15 cellular contexts compared by ENCODE assay signal in the genomic region with DNA sequence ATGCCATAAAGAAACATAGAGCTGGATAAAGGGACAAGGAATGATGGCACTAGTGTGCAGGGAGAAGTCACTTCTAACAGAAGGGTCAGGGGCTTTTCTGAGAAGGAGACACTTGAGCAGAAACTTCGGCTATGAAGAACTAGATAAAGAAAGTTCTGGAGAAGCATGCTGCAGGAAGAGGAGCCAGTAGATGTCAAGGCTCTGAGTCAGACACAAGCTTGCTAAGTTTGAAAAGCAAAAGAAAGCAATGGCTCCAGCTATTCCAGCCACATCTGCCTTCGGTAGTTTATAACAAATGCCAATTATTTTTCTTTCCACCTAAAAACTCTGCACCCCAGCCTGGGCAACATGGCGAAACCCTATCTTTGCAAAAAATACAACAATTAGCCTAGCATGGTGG. TPM values are rescaled to one million over a fixed set of nuclear protein-coding genes. Genes with fewer than 3 reads are reported as not detected.
DNase-seq lines count a peak whose midpoint lies in the region; ATAC-seq, FAIRE-seq and TF ChIP-seq lines count a peak whose summit lies in the region.
"Had no signal": no experiment of that assay in that cellular context is flagged by ENCODE, and none has a peak within 500 bp of the region (broad histone marks: within the 10 kb centered on the region; RNA-seq: fewer than 3 reads in every experiment).

No MANE protein-coding gene starts in this region.

- H3K79me2 ChIP-seq in endothelial cell of umbilical vein (ENCODE audit: control insufficient read depth, insufficient read depth, low read length) = no peaks in the 10 kb centered on the region

- H3K9ac ChIP-seq in endothelial cell of umbilical vein (replicated peaks; ENCODE audit: extremely low read depth, insufficient read depth, low read length) = no peak overlapping the region

- H3K9me3 ChIP-seq in SJSA1 (replicated peaks) (no peaks in the 10 kb centered on the region), endothelial cell of umbilical vein (replicated peaks; ENCODE audit: control insufficient read depth, insufficient read depth, low read length) (no peaks in the 10 kb centered on the region)
- H3K9me3 ChIP-seq: left ventricle myocardium inferior, psoas muscle had no signal

- dilution Hi-C loops in endothelial cell of umbilical vein (cut with MboI; ENCODE audit: extremely low pct_ligation_motif_present, low sequenced_read_pairs) = loop anchor here (25.0 kb wide), 1 partner anchor 153 kb away; no protein-coding TSS in a partner anchor

- DNase-seq in EH (ENCODE audit: low read depth) (peak; percentile 80), SJSA1 (ENCODE audit: low read depth in 1 of 2, low spot score in 2 of 2) (peak in 1 of 2 experiments; percentile 40), endothelial cell of umbilical vein (ENCODE audit: low read depth, low spot score) (no peak), kidney tubule cell (ENCODE audit: low spot score) (peak; percentile 37), GM19239 (ENCODE audit: insufficient read length, low spot score) (no peak), SIG-M5 treated with dmso at 0.1 percent for 504 hours (lab: John Stamatoyannopoulos, UW; ENCODE audit: unreplicated experiment) (no peak)
- no peak for DNase-seq in activated CD4-positive, alpha-beta T cell treated with anti-CD3 and anti-CD28 coated beads, Interleukin-2, amount 50 U/mL, for 4 hours
- DNase-seq: activated CD4-positive, alpha-beta T cell treated with anti-CD3 and anti-CD28 coated beads, Interleukin-2, amount 50 U/mL, for 1 hour; left ventricle myocardium inferior; NCI-H2029 treated with DMSO at 0.1 percent for 48 hours; psoas muscle; Right ventricle myocardium superior had no signal

- no peaks in the 10 kb centered on the region for H3K9me3 Mint-ChIP-seq in stimulated activated memory B cell treated with anti-CD40 and anti-IgM and Interleukin-4, amounts not matched to agents 10 μg/mL and 1 μg/mL and 100 μg/mL, for 72 hours

- ATAC-seq in stimulated activated memory B cell treated with anti-CD40 and anti-IgM and Interleukin-4, amounts not matched to agents 10 μg/mL and 1 μg/mL and 100 μg/mL, for 72 hours = no peak

- H3K27me3 ChIP-seq in SJSA1 (replicated peaks) (no peaks in the 10 kb centered on the region), endothelial cell of umbilical vein (ENCODE audit: control insufficient read depth in 2 of 2, insufficient read depth in 2 of 2, low read length in 2 of 2) (no peaks in the 10 kb centered on the region)

- peak; percentile 52 for FAIRE-seq in endothelial cell of umbilical vein (lab: Jason Lieb, UNC)
- FAIRE-seq in GM19239 (lab: Jason Lieb, UNC) = no peak
- FAIRE-seq: H1 had no signal

- no peak for TF ChIP-seq POLR2A in endothelial cell of umbilical vein (IDR thresholded peaks at IDR 0.05; ENCODE audit: low read depth, low read length)

- H3K9me1 ChIP-seq in endothelial cell of umbilical vein (replicated peaks; ENCODE audit: control insufficient read depth, extremely low read depth, insufficient read depth, low read length) = no peaks in the 10 kb centered on the region

- no TSS peak for BruUV-seq in endothelial cell of umbilical vein (replicated peaks; lab: Mats Ljungman, UMichigan)

- POLR2A ChIA-PET in endothelial cell of umbilical vein (lab: Charles Lee) = no interaction called here

- TF ChIP-seq CTCF in endothelial cell of umbilical vein (IDR thresholded peaks at IDR 0.05; ENCODE audit: extremely low read depth in 1 of 2, insufficient read depth in 1 of 2, low read depth in 1 of 2, low read length in 2 of 2) = no peak

- H3K27ac ChIP-seq in SJSA1 (peak overlapping the region; percentile 2; the same call in 1 of the 2 replicates), endothelial cell of umbilical vein (ENCODE audit: insufficient read depth, low read depth, low read length) (no peak overlapping the region)
- H3K27ac ChIP-seq: left ventricle myocardium inferior, psoas muscle, VCaP had no signal

- peaks cover 15% of the 10 kb centered on the region for H3K36me3 Mint-ChIP-seq in stimulated activated memory B cell treated with anti-CD40 and anti-IgM and Interleukin-4, amounts not matched to agents 10 μg/mL and 1 μg/mL and 100 μg/mL, for 72 hours

- no peak overlapping the region for H3K4me2 ChIP-seq in endothelial cell of umbilical vein (ENCODE audit: insufficient read depth, low read length)

- H3K36me3 ChIP-seq in SJSA1 = peaks cover 30% of the 10 kb centered on the region
- H3K36me3 ChIP-seq in endothelial cell of umbilical vein (ENCODE audit: control insufficient read depth in 2 of 2, extremely low read depth in 1 of 2, insufficient read depth in 2 of 2, low read length in 2 of 2) = no peaks in the 10 kb centered on the region

- peaks cover 49% of the 10 kb centered on the region for H3K4me1 ChIP-seq in SJSA1 (replicated peaks)
- H3K4me1 ChIP-seq in endothelial cell of umbilical vein (ENCODE audit: control insufficient read depth, extremely low read depth, insufficient read depth, low read length) = peaks cover 4% of the 10 kb centered on the region
- H3K4me1 ChIP-seq: left ventricle myocardium inferior, psoas muscle had no signal

- H3K4me3 ChIP-seq in SJSA1 (no peak overlapping the region), endothelial cell of umbilical vein (replicated peaks in 1 of 3; ENCODE audit: insufficient read depth in 1 of 3, low read depth in 1 of 3, low read length in 3 of 3) (no peak overlapping the region)
- H3K4me3 ChIP-seq: left ventricle myocardium inferior, psoas muscle had no signal

- H3K4me1 Mint-ChIP-seq in stimulated activated memory B cell treated with anti-CD40 and anti-IgM and Interleukin-4, amounts not matched to agents 10 μg/mL and 1 μg/mL and 100 μg/mL, for 72 hours = no peaks in the 10 kb centered on the region

- H3K4me3 Mint-ChIP-seq in stimulated activated memory B cell treated with anti-CD40 and anti-IgM and Interleukin-4, amounts not matched to agents 10 μg/mL and 1 μg/mL and 100 μg/mL, for 72 hours = no peak overlapping the region

- no peaks in the 10 kb centered on the region for H4K20me1 ChIP-seq in endothelial cell of umbilical vein (replicated peaks; ENCODE audit: control insufficient read depth, extremely low read depth, insufficient read depth, low read length)

- no peak overlapping the region for H3K27ac Mint-ChIP-seq in stimulated activated memory B cell treated with anti-CD40 and anti-IgM and Interleukin-4, amounts not matched to agents 10 μg/mL and 1 μg/mL and 100 μg/mL, for 72 hours

- H3K27me3 Mint-ChIP-seq in stimulated activated memory B cell treated with anti-CD40 and anti-IgM and Interleukin-4, amounts not matched to agents 10 μg/mL and 1 μg/mL and 100 μg/mL, for 72 hours = no peaks in the 10 kb centered on the region

- H2AFZ ChIP-seq in endothelial cell of umbilical vein (ENCODE audit: low read depth, low read length) = peak overlapping the region; percentile 70

- intact Hi-C loops in endothelial cell of umbilical vein (cut with micrococcal nuclease) = loop anchor here (1.0 kb wide), 5 partner anchors 88 to 313 kb away; a partner anchor contains a TSS

- CTCF ChIA-PET in endothelial cell of umbilical vein (lab: Charles Lee) = interaction anchor here (0.8 to 5.2 kb wide), 36 partner anchors 8 to 1406 kb away, joined by 3 to 183 read pairs (median 5); a partner anchor contains a TSS

TF ChIP-seq in endothelial cell of umbilical vein, 7 proteins besides CTCF, POLR2A, EP300 and RAD21:
- TF ChIP-seq JUN (IDR thresholded peaks at IDR 0.05; ENCODE audit: borderline replicate concordance, insufficient read depth, insufficient read length, low read depth) (no peak), GATA2 (IDR thresholded peaks at IDR 0.05; ENCODE audit: insufficient read depth, insufficient read length, low read depth, low read length) (no peak), MYC (IDR thresholded peaks at IDR 0.05; ENCODE audit: low read depth, low read length) (no peak), FOS (IDR thresholded peaks at IDR 0.05; ENCODE audit: borderline replicate concordance, insufficient read depth, low read length) (no peak), POLR2AphosphoS5 (IDR thresholded peaks at IDR 0.05; ENCODE audit: insufficient read depth, low read depth, low read length) (no peak), EZH2 (IDR thresholded peaks at IDR 0.05; ENCODE audit: borderline replicate concordance, low read depth, low read length, severe bottlenecking) (no peak)
- TF ChIP-seq, protein P1, sequence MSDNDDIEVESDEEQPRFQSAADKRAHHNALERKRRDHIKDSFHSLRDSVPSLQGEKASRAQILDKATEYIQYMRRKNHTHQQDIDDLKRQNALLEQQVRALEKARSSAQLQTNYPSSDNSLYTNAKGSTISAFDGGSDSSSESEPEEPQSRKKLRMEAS (IDR thresholded peaks at IDR 0.05; ENCODE audit: insufficient read depth, insufficient read length) = no peak
TF ChIP-seq in endothelial cell of umbilical vein: peak in this region for 0.

RNA-seq across cellular contexts. Expression of a gene that starts 7.5 kb away (rescaled TPM):
- 11.1 and 13.7 TPM in 2 replicates for total RNA-seq in SJSA1 (2014; rRNA removed; shearing (Covaris generic))
- total RNA-seq in endothelial cell of umbilical vein = 5.4 TPM in 2 replicates
- polyA plus RNA-seq in endothelial cell of umbilical vein = 5.1 and 5.7 TPM in 2 replicates
- polyA plus RNA-seq in endothelial cell of umbilical vein (2011; cell fraction: cytosol; rRNA removed) = 5.0 and 6.0 TPM in 2 replicates
- 9.8 and 11.6 TPM in 2 replicates for polyA plus RNA-seq in endothelial cell of umbilical vein (2011; cell fraction: nucleus; rRNA removed)
- 4.0 and 5.0 TPM in 2 replicates for polyA plus RNA-seq in endothelial cell of umbilical vein (2012)
- polyA minus RNA-seq in endothelial cell of umbilical vein = 1.7 and 3.4 TPM in 2 replicates
- 3.9 TPM for polyA minus RNA-seq in endothelial cell of umbilical vein (2011; cell fraction: cytosol; rRNA and poly(A)+ RNA removed)
- 3.7 and 4.8 TPM in 2 replicates for polyA minus RNA-seq in endothelial cell of umbilical vein (2011; cell fraction: nucleus; rRNA and poly(A)+ RNA removed)

Comparison
In these comparisons a context has a peak if more than half of its experiments do, and no peak if none do; other contexts are left out.
1. DNase-seq: peak in EH (single experiment) and kidney tubule cell (single experiment); none in endothelial cell of umbilical vein (single experiment), GM19239 (single experiment), activated CD4-positive, alpha-beta T cell treated with anti-CD3 and anti-CD28 coated beads, Interleukin-2, amount 50 U/mL, for 4 hours (0 of 2) and SIG-M5 treated with dmso at 0.1 percent for 504 hours (single experiment).